9 cellular contexts compared by ENCODE assay signal in genomic region chrX:153320502-153321184, GRCh38. TPM values are rescaled to one million over a fixed set of nuclear protein-coding genes. Genes with fewer than 3 reads are reported as not detected.
"Had no signal": no experiment of that assay in that cellular context is flagged by ENCODE, and none has a peak within 500 bp of the region (broad histone marks: within the 10 kb centered on the region; RNA-seq: fewer than 3 reads in every experiment).

No MANE protein-coding gene starts in this region.

RNA-seq across cellular contexts. Expression of gene PNMA6F, which starts 0.9 kb away (rescaled TPM):
- total RNA-seq: activated CD8-positive, alpha-beta T cell treated with anti-CD3 and anti-CD28 coated beads, Interleukin-2, amount 10 ng/mL, durations not matched to agents 7 days and 5 days; activated naive CD8-positive, alpha-beta T cell treated with anti-CD3 and anti-CD28 coated beads, Interleukin-2, amount 10 ng/mL, durations not matched to agents 7 days and 5 days; aorta; bronchial epithelial cell; Peyer's patch; Right ventricle myocardium superior; SJCRH30; T-helper 1 cell treated with Interleukin-12 subunit alpha and Interleukin-12 subunit beta and Interleukin-4 antibody, amounts not matched to agents 30 ng/mL and 1 ng/mL, for 36 hours had no signal
- polyA plus RNA-seq: aorta, SK-N-SH had no signal
